Comparison of ENCODE assay signal across 1 cellular context in the genomic region with DNA sequence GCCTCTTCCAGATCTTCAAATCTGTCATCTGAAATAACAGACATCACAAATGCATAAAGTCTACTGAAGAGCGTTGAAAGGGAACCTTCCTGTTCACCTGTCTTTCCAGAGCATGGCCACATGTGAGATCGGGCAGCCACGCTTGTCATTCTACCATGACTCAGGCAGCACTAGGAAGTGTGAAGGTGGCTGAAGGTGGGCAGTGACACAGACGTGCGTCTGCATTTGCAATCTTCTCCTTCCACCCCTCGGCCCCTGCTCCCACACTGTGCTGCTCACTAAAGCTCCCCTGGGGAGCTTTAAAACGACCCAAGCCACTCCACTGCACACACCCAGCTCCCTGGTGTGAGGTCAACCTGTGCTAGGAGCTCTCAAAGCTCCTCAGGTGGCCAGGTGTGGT.
TF ChIP-seq lines count a peak whose summit lies in the region.

No MANE protein-coding gene starts in this region.

TF ChIP-seq in GM12878, 131 proteins besides CTCF, POLR2A, EP300 and RAD21:
- TF ChIP-seq LARP7 (IDR thresholded peaks at IDR 0.05) (no peak), ASH2L (IDR thresholded peaks at IDR 0.05; ENCODE audit: borderline replicate concordance, low read depth) (no peak), NFIC (IDR thresholded peaks at IDR 0.05; ENCODE audit: low read depth, low read length) (no peak), EGR1 (IDR thresholded peaks at IDR 0.05; ENCODE audit: borderline replicate concordance in 1 of 2, low read depth in 2 of 2, low read length in 2 of 2) (no peak), TCF12 (IDR thresholded peaks at IDR 0.05; ENCODE audit: low read depth, low read length) (no peak), SIN3A (IDR thresholded peaks at IDR 0.05; ENCODE audit: low read depth, low read length) (no peak), KDM1A (IDR thresholded peaks at IDR 0.05; ENCODE audit: borderline replicate concordance) (no peak), SREBF1 (IDR thresholded peaks at IDR 0.05; ENCODE audit: low read length) (no peak), SIX5 (IDR thresholded peaks at IDR 0.05; ENCODE audit: low read depth, low read length, severe bottlenecking) (no peak), JUND (IDR thresholded peaks at IDR 0.05; ENCODE audit: low read depth, low read length) (no peak)
- TF ChIP-seq, protein P1, sequence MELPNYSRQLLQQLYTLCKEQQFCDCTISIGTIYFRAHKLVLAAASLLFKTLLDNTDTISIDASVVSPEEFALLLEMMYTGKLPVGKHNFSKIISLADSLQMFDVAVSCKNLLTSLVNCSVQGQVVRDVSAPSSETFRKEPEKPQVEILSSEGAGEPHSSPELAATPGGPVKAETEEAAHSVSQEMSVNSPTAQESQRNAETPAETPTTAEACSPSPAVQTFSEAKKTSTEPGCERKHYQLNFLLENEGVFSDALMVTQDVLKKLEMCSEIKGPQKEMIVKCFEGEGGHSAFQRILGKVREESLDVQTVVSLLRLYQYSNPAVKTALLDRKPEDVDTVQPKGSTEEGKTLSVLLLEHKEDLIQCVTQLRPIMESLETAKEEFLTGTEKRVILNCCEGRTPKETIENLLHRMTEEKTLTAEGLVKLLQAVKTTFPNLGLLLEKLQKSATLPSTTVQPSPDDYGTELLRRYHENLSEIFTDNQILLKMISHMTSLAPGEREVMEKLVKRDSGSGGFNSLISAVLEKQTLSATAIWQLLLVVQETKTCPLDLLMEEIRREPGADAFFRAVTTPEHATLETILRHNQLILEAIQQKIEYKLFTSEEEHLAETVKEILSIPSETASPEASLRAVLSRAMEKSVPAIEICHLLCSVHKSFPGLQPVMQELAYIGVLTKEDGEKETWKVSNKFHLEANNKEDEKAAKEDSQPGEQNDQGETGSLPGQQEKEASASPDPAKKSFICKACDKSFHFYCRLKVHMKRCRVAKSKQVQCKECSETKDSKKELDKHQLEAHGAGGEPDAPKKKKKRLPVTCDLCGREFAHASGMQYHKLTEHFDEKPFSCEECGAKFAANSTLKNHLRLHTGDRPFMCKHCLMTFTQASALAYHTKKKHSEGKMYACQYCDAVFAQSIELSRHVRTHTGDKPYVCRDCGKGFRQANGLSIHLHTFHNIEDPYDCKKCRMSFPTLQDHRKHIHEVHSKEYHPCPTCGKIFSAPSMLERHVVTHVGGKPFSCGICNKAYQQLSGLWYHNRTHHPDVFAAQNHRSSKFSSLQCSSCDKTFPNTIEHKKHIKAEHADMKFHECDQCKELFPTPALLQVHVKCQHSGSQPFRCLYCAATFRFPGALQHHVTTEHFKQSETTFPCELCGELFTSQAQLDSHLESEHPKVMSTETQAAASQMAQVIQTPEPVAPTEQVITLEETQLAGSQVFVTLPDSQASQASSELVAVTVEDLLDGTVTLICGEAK (IDR thresholded peaks at IDR 0.05; ENCODE audit: borderline replicate concordance): no peak
TF ChIP-seq in GM12878: peak in this region for 0.
